1 cellular context compared by ENCODE assay signal in genomic region chr9:108761530-108762347, GRCh38.
TF ChIP-seq lines count a peak whose summit lies in the region.

No MANE protein-coding gene starts in this region.

TF ChIP-seq in HCT116, 20 proteins besides CTCF, POLR2A, EP300 and RAD21 (continued from another document):
- no peak for TF ChIP-seq REST (IDR thresholded peaks at IDR 0.05; ENCODE audit: low read depth)
